ENCODE assay signal across 2 cellular contexts in genomic region chr17:4956493-4957061, GRCh38.
A peak's percentile ranks its signal among the peaks of the same experiment; 100 is the strongest.
TF ChIP-seq lines count a peak whose summit lies in the region.

No MANE protein-coding gene starts in this region.

TF ChIP-seq in GM12878, 131 proteins besides CTCF, POLR2A, EP300 and RAD21:
- TF ChIP-seq ZBTB4 (CRISPR knock-in tag; IDR thresholded peaks at IDR 0.05) (no peak), MTA3 (IDR thresholded peaks at IDR 0.05; ENCODE audit: borderline replicate concordance, low read length) (no peak), SMC3 (IDR thresholded peaks at IDR 0.05; ENCODE audit: borderline replicate concordance, low read length) (peak; percentile 25; the same call in 1 of the 2 replicates), CHD1 (IDR thresholded peaks at IDR 0.05; ENCODE audit: low read depth, low read length) (no peak), STAT3 (IDR thresholded peaks at IDR 0.05; ENCODE audit: low read depth, low read length) (no peak)

TF ChIP-seq in SK-N-SH treated with all-trans-retinoic acid at 6 μM for 48 hours, 23 proteins besides CTCF, POLR2A, EP300 and RAD21:
- TF ChIP-seq TSHZ2 (CRISPR knock-in tag; IDR thresholded peaks at IDR 0.05) (no peak), TCF4 (CRISPR knock-in tag; IDR thresholded peaks at IDR 0.05; ENCODE audit: borderline replicate concordance) (no peak), PATZ1 (CRISPR knock-in tag; IDR thresholded peaks at IDR 0.05; ENCODE audit: borderline replicate concordance) (no peak), ARNTL (CRISPR knock-in tag; IDR thresholded peaks at IDR 0.05; ENCODE audit: borderline replicate concordance, low read depth) (no peak), ZNF8 (CRISPR knock-in tag; IDR thresholded peaks at IDR 0.05) (no peak), ZNF565 (CRISPR knock-in tag; conservative IDR thresholded peaks at IDR 0.05; ENCODE audit: low read depth) (no peak), BACH2 (CRISPR knock-in tag; IDR thresholded peaks at IDR 0.05; ENCODE audit: borderline replicate concordance) (no peak)
TF ChIP-seq in SK-N-SH treated with all-trans-retinoic acid at 6 μM for 48 hours: peak in this region for 0.
